In genomic region chr1:201703646-201704438, GRCh38 we compare ENCODE assay signal across 8 cellular contexts.
DNase-seq lines count a peak whose midpoint lies in the region; ATAC-seq and TF ChIP-seq lines count a peak whose summit lies in the region.

No MANE protein-coding gene starts in this region.

- H3K4ac ChIP-seq in trophoblast cell (ENCODE audit: low read depth, low read length) = no peak overlapping the region

- H3K9me3 ChIP-seq in SK-N-SH (no peaks in the 10 kb centered on the region), trophoblast cell (ENCODE audit: insufficient read depth, low read depth, low read length) (no peaks in the 10 kb centered on the region), tibial artery (no peaks in the 10 kb centered on the region)

- WGBS in SK-N-SH (ENCODE audit: low lambda C conversion rate) = 37% methylated on average over 14 of the region's 23 CpGs
- WGBS in trophoblast cell (ENCODE audit: extremely low coverage, insufficient coverage, insufficient read length) = no CpG with 5 or more reads among the region's 23 CpGs

- no peak overlapping the region; a peak in 1 of 4 replicates for H3K4me3 ChIP-seq in SK-N-SH (ENCODE audit: low read depth in 2 of 2, low read length in 1 of 2)
- no peak overlapping the region for H3K4me3 ChIP-seq in trophoblast cell (ENCODE audit: low read depth, low read length)
- no peak overlapping the region for H3K4me3 ChIP-seq in tibial artery

- peak overlapping the region; percentile 20 for H4K91ac ChIP-seq in trophoblast cell (ENCODE audit: low read depth, low read length)

- H3K23ac ChIP-seq in trophoblast cell (ENCODE audit: low read length) = no peak overlapping the region

- H3K79me1 ChIP-seq in trophoblast cell (ENCODE audit: low read length) = peaks cover 3% of the 10 kb centered on the region

- ATAC-seq in activated naive CD8-positive, alpha-beta T cell treated with anti-CD3 and anti-CD28 coated beads, Interleukin-2, amount 10 ng/mL, durations not matched to agents 7 days and 5 days (ENCODE audit: low read depth) = peak; percentile 87

- POLR2A ChIA-PET in SK-N-SH (lab: Yijun Ruan, JAX) = interaction anchor here (0.7 to 1.4 kb wide), 3 partner anchors 55 to 168 kb away, joined by 3 to 6 read pairs (median 3); no protein-coding TSS in a partner anchor
- POLR2A ChIA-PET in activated naive CD8-positive, alpha-beta T cell treated with anti-CD3 and anti-CD28 coated beads, Interleukin-2, amount 10 ng/mL, durations not matched to agents 7 days and 5 days (lab: Charles Lee) = no interaction called here

- peak; percentile 97 for TF ChIP-seq RAD21 in SK-N-SH (IDR thresholded peaks at IDR 0.05; ENCODE audit: low read length)

- H3K4me1 ChIP-seq in SK-N-SH (ENCODE audit: control insufficient read depth in 1 of 2, insufficient read depth in 2 of 2, low read depth in 1 of 2, low read length in 1 of 2) (peaks cover 28 to 45% of the 10 kb centered on the region in 2 experiments), trophoblast cell (ENCODE audit: control insufficient read depth in 1 of 2, insufficient read depth in 2 of 2, low read length in 2 of 2) (peaks cover 7 to 11% of the 10 kb centered on the region in 2 experiments), tibial artery (peaks cover 0 to 19% (median 10%) of the 10 kb centered on the region in 4 donors)

- intact Hi-C loops in head of caudate nucleus (cut with DNase I) (loop anchor here (1.0 kb wide), 1 partner anchor 144 kb away; no protein-coding TSS in a partner anchor), tibial artery (cut with DNase I; ENCODE audit: low total_unique reads) (loop anchor here (2.0 kb wide), 1 partner anchor 173 kb away; no protein-coding TSS in a partner anchor)

- H2AFZ ChIP-seq in SK-N-SH (ENCODE audit: low read depth) (no peak overlapping the region), trophoblast cell (ENCODE audit: insufficient read depth, low read length, poor library complexity) (no peak overlapping the region)

- peaks cover 98% of the 10 kb centered on the region for H3K79me2 ChIP-seq in SK-N-SH (ENCODE audit: insufficient read depth)
- no peaks in the 10 kb centered on the region for H3K79me2 ChIP-seq in trophoblast cell (ENCODE audit: control insufficient read depth, insufficient read depth, low read length, poor library complexity)

- H3K36me3 ChIP-seq in SK-N-SH (replicated peaks in 1 of 2; ENCODE audit: control insufficient read depth in 1 of 2, insufficient read depth in 2 of 2, low read length in 1 of 2) = peaks cover 3 to 27% of the 10 kb centered on the region in 2 experiments
- peaks cover 2 to 6% of the 10 kb centered on the region in 2 experiments for H3K36me3 ChIP-seq in trophoblast cell (ENCODE audit: control insufficient read depth in 1 of 2, insufficient read depth in 2 of 2, low read length in 2 of 2)
- H3K36me3 ChIP-seq in tibial artery = no peaks in the 10 kb centered on the region

- peaks cover 15% of the 10 kb centered on the region for H4K20me1 ChIP-seq in SK-N-SH (ENCODE audit: insufficient read depth)

- no peak overlapping the region for H3K14ac ChIP-seq in trophoblast cell (ENCODE audit: low read length)

- no peak overlapping the region for H2BK120ac ChIP-seq in trophoblast cell (ENCODE audit: insufficient read depth, low read length, poor library complexity)

- no peak overlapping the region for H3K4me3 Mint-ChIP-seq in activated naive CD8-positive, alpha-beta T cell treated with anti-CD3 and anti-CD28 coated beads, Interleukin-2, amount 10 ng/mL, durations not matched to agents 7 days and 5 days

- H3K4me2 ChIP-seq in SK-N-SH (peak overlapping the region; percentile 57; the same call in 1 of the 2 replicates), trophoblast cell (ENCODE audit: low read length) (no peak overlapping the region)

- H2BK5ac ChIP-seq in trophoblast cell (ENCODE audit: low read depth, low read length, poor library complexity) = no peak overlapping the region

- no peak for TF ChIP-seq EP300 in SK-N-SH (IDR thresholded peaks at IDR 0.05; ENCODE audit: borderline replicate concordance in 1 of 2, low read depth in 1 of 2, low read length in 1 of 2)

- H3K27me3 Mint-ChIP-seq in activated naive CD8-positive, alpha-beta T cell treated with anti-CD3 and anti-CD28 coated beads, Interleukin-2, amount 10 ng/mL, durations not matched to agents 7 days and 5 days = peaks cover 4% of the 10 kb centered on the region

- H3K36me3 Mint-ChIP-seq in activated naive CD8-positive, alpha-beta T cell treated with anti-CD3 and anti-CD28 coated beads, Interleukin-2, amount 10 ng/mL, durations not matched to agents 7 days and 5 days = no peaks in the 10 kb centered on the region

- no peak overlapping the region for H3K27ac Mint-ChIP-seq in activated naive CD8-positive, alpha-beta T cell treated with anti-CD3 and anti-CD28 coated beads, Interleukin-2, amount 10 ng/mL, durations not matched to agents 7 days and 5 days

- no peak overlapping the region for H3K18ac ChIP-seq in trophoblast cell (ENCODE audit: low read length)

- CTCF ChIA-PET in SK-N-SH (lab: Yijun Ruan, JAX) = interaction anchor here (0.6 to 35.0 kb wide), 44 partner anchors 10 to 225 kb away, joined by 3 to 827 read pairs (median 5); partner anchors contain the start of genes IPO9 and NAV1

- H4K8ac ChIP-seq in trophoblast cell (ENCODE audit: low read depth, low read length) = peak overlapping the region; percentile 42

- DNase-seq in activated gamma-delta T cell treated with Interleukin-2 at 50 U/mL for 16 hours (peak; percentile 45), activated gamma-delta T cell (lab: John Stamatoyannopoulos, UW) (no peak), MV-4-11 (lab: John Stamatoyannopoulos, UW) (peak; percentile 50), SK-N-SH (peak; percentile 88), head of caudate nucleus (peak; percentile 71 to 95 (median 86)), trophoblast cell (peak; percentile 80 to 90), tibial artery (peak; percentile 73 to 88)
- DNase-seq in activated naive CD8-positive, alpha-beta T cell treated with anti-CD3 and anti-CD28 coated beads, Interleukin-2, amount 10 ng/mL, durations not matched to agents 7 days and 5 days = peak; percentile 78

- H3K9ac ChIP-seq in SK-N-SH (peak overlapping the region; percentile 32; the same call in 1 of the 2 replicates), trophoblast cell (ENCODE audit: low read length) (no peak overlapping the region)

- H2BK12ac ChIP-seq in trophoblast cell (ENCODE audit: low read length) = peak overlapping the region; percentile 3

- no peak overlapping the region for H4K12ac ChIP-seq in trophoblast cell (ENCODE audit: low read depth, low read length)

- H3K27ac ChIP-seq in SK-N-SH (ENCODE audit: low read depth in 2 of 2, low read length in 1 of 2) (peak overlapping the region; percentile 77 to 98), trophoblast cell (ENCODE audit: low read depth, low read length) (no peak overlapping the region), tibial artery (peak overlapping the region; percentile 43 to 55)

- no peaks in the 10 kb centered on the region for H3K9me3 Mint-ChIP-seq in activated naive CD8-positive, alpha-beta T cell treated with anti-CD3 and anti-CD28 coated beads, Interleukin-2, amount 10 ng/mL, durations not matched to agents 7 days and 5 days

- peaks cover 3% of the 10 kb centered on the region for H3K4me1 Mint-ChIP-seq in activated naive CD8-positive, alpha-beta T cell treated with anti-CD3 and anti-CD28 coated beads, Interleukin-2, amount 10 ng/mL, durations not matched to agents 7 days and 5 days

- no peak overlapping the region for H2AK5ac ChIP-seq in trophoblast cell (ENCODE audit: low read length)

- no peaks in the 10 kb centered on the region for H3K27me3 ChIP-seq in SK-N-SH (ENCODE audit: insufficient read depth)
- H3K27me3 ChIP-seq in trophoblast cell (ENCODE audit: insufficient read depth, low read length) = no peaks in the 10 kb centered on the region
- no peaks in the 10 kb centered on the region for H3K27me3 ChIP-seq in tibial artery

- H3K9me2 ChIP-seq in SK-N-SH = no peaks in the 10 kb centered on the region

- peak; percentile 96 for TF ChIP-seq CTCF in SK-N-SH (IDR thresholded peaks at IDR 0.05)
- peak; percentile 90 to 98 for TF ChIP-seq CTCF in tibial artery (IDR thresholded peaks at IDR 0.05)

- peaks cover 47% of the 10 kb centered on the region for H3F3A ChIP-seq in SK-N-SH (replicated peaks; ENCODE audit: insufficient read depth)

TF ChIP-seq in SK-N-SH, 30 proteins besides CTCF, POLR2A, EP300 and RAD21 (continues in another document):
- peak; percentile 84 for TF ChIP-seq REST (IDR thresholded peaks at IDR 0.05; ENCODE audit: low read depth, low read length)
- peak; percentile 49 for TF ChIP-seq CHD2 (IDR thresholded peaks at IDR 0.05; ENCODE audit: low read length, partially characterized antibody)
- 0 out of 2 replicates have a peak, but pooled peaks have one; percentile 13 for TF ChIP-seq NRF1 (IDR thresholded peaks at IDR 0.05; ENCODE audit: low read depth, low read length)
- peak; percentile 61; the same call in 1 of the 2 replicates for TF ChIP-seq RCOR1 (IDR thresholded peaks at IDR 0.05; ENCODE audit: low read length)
- TF ChIP-seq SIN3A (IDR thresholded peaks at IDR 0.05; ENCODE audit: borderline replicate concordance, low read depth, low read length) = no peak
